In the genomic region with DNA sequence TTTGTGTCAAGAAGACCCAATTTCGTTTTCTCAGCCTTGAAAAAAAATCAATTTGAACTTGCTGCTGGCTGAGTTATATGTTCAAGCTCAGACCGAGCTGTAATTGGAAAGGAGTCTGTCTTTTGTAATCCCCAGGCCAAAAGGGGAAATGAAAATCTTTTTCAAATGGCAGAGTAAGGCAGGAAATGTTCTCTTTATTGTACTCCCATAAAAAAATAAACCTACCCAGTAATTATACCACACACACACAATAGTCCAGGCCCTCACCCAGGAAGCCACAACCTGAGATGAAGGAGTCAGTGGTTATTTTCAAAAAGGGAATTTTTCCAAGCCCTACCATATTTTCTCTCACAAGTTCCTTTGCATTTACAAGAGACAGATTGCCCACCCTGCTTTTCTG, we compare ENCODE assay signal across 19 cellular contexts. TPM values are rescaled to one million over a fixed set of nuclear protein-coding genes. Genes with fewer than 3 reads are reported as not detected.
DNase-seq lines count a peak whose midpoint lies in the region; ATAC-seq and TF ChIP-seq lines count a peak whose summit lies in the region.
"Had no signal": no experiment of that assay in that cellular context is flagged by ENCODE, and none has a peak within 500 bp of the region (broad histone marks: within the 10 kb centered on the region; RNA-seq: fewer than 3 reads in every experiment).

No MANE protein-coding gene starts in this region.

- no peak for ATAC-seq in right lobe of liver
- ATAC-seq: K562 had no signal

- H3K27ac Mint-ChIP-seq in nephron: peak overlapping the region; percentile 43 to 61 (median 49)
- H3K27ac Mint-ChIP-seq: activated CD4-positive, alpha-beta memory T cell treated with anti-CD3 and anti-CD28 coated beads, Interleukin-2, amount 10 ng/mL, durations not matched to agents 7 days and 5 days; immature natural killer cell had no signal

- H3K4me3 Mint-ChIP-seq in nephron: no peak overlapping the region
- H3K4me3 Mint-ChIP-seq: activated CD4-positive, alpha-beta memory T cell treated with anti-CD3 and anti-CD28 coated beads, Interleukin-2, amount 10 ng/mL, durations not matched to agents 7 days and 5 days; immature natural killer cell had no signal

- H3K4me3 ChIP-seq in GM23248: no peak overlapping the region
- no peak overlapping the region for H3K4me3 ChIP-seq in right lobe of liver
- H3K4me3 ChIP-seq: K562 had no signal

- peaks cover 6% of the 10 kb centered on the region for H3K9me3 Mint-ChIP-seq in nephron
- H3K9me3 Mint-ChIP-seq: activated CD4-positive, alpha-beta memory T cell treated with anti-CD3 and anti-CD28 coated beads, Interleukin-2, amount 10 ng/mL, durations not matched to agents 7 days and 5 days had no signal

- TF ChIP-seq CTCF in nephron (IDR thresholded peaks at IDR 0.05; ENCODE audit: unreplicated experiment in 3 of 3) (no peak), right lobe of liver (IDR thresholded peaks at IDR 0.05) (no peak)

- H3K9me2 ChIP-seq in GM23248 (ENCODE audit: insufficient read depth): no peaks in the 10 kb centered on the region

- no peak for TF ChIP-seq POLR2A in right lobe of liver (IDR thresholded peaks at IDR 0.05)

- H3K4me1 Mint-ChIP-seq in nephron: peaks cover 12% of the 10 kb centered on the region

- WGBS in GM23248 (ENCODE audit: low coverage in 1 of 2, low lambda C conversion rate in 2 of 2, missing lambda C conversion rate in 2 of 2), 2 experiments: 6 to 8% methylated on average over 2 of the region's 2 CpGs
- 33% methylated on average over 2 of the region's 2 CpGs for WGBS in right lobe of liver (ENCODE audit: insufficient coverage, low coverage, low lambda C conversion rate, missing lambda C conversion rate)

- no peaks in the 10 kb centered on the region for H4K20me1 ChIP-seq in GM23248 (ENCODE audit: insufficient read depth)

- H3K36me3 ChIP-seq in GM23248 (ENCODE audit: low read depth): no peaks in the 10 kb centered on the region
- no peaks in the 10 kb centered on the region for H3K36me3 ChIP-seq in right lobe of liver
- H3K36me3 ChIP-seq: brain microvascular endothelial cell had no signal

- H3K9ac ChIP-seq in GM23248: no peak overlapping the region

- H3K9me3 ChIP-seq in GM23248 (ENCODE audit: low read depth) (no peaks in the 10 kb centered on the region), right lobe of liver (peaks cover 0 to 2% (median 0%) of the 10 kb centered on the region in 4 donors)

- H3K27me3 ChIP-seq in GM23248 (replicated peaks; ENCODE audit: insufficient read depth) (0 out of 2 replicates have a peak, but pooled peaks cover 8% of the 10 kb centered on the region), right lobe of liver (no peaks in the 10 kb centered on the region)
- H3K27me3 ChIP-seq: brain microvascular endothelial cell had no signal

- H3K79me2 ChIP-seq in GM23248 (ENCODE audit: insufficient read depth): no peaks in the 10 kb centered on the region

- H3K4me1 ChIP-seq in GM23248 (ENCODE audit: insufficient read depth): peaks cover 14% of the 10 kb centered on the region
- H3K4me1 ChIP-seq in right lobe of liver: no peaks in the 10 kb centered on the region

- no peak overlapping the region for H3K27ac ChIP-seq in GM23248
- H3K27ac ChIP-seq in right lobe of liver: no peak overlapping the region
- H3K27ac ChIP-seq: brain microvascular endothelial cell, C4-2B had no signal

- H2AFZ ChIP-seq in GM23248: no peak overlapping the region

- DNase-seq in DMS153 treated with DMSO at 0.1 percent for 48 hours (lab: John Stamatoyannopoulos, UW; ENCODE audit: unreplicated experiment) (peak; percentile 68), M059J (ENCODE audit: low read depth) (peak; percentile 40), SKM-1 (lab: John Stamatoyannopoulos, UW; ENCODE audit: unreplicated experiment) (peak; percentile 12), dedifferentiated amniotic fluid mesenchymal stem cell (ENCODE audit: extremely low spot score) (no peak), midbrain (lab: John Stamatoyannopoulos, UW) (no peak), GM23248 (no peak), right lobe of liver (no peak)
- DNase-seq: activated CD4-positive, alpha-beta memory T cell treated with anti-CD3 and anti-CD28 coated beads, Interleukin-2, amount 10 ng/mL, durations not matched to agents 7 days and 5 days; activated gamma-delta T cell treated with Interleukin-2 at 50 U/mL for 16 hours; brain microvascular endothelial cell; effector memory CD4-positive, alpha-beta T cell; foreskin fibroblast; immature natural killer cell; NCI-H2171; RPMI8226; stimulated activated CD4-positive, alpha-beta T cell treated with anti-CD3 and anti-CD28 coated beads, Interleukin-2, amount 100 ng/mL, for 48 hours had no signal

- H3K4me2 ChIP-seq in GM23248 (ENCODE audit: unreplicated experiment): no peak overlapping the region

- in situ Hi-C loops in GM23248 (cut with MboI): no loop called here

- intact Hi-C loops in right lobe of liver (cut with DNase I): no loop called here

- H3K36me3 Mint-ChIP-seq in nephron (ENCODE audit: low read depth): peaks cover 7% of the 10 kb centered on the region
- H3K36me3 Mint-ChIP-seq: immature natural killer cell had no signal

- H3F3A ChIP-seq in GM23248 (ENCODE audit: insufficient read depth): peaks cover 10% of the 10 kb centered on the region; the same call in 1 of the 2 replicates

- peaks cover 10% of the 10 kb centered on the region for H3K27me3 Mint-ChIP-seq in nephron (ENCODE audit: low read depth)
- H3K27me3 Mint-ChIP-seq: activated CD4-positive, alpha-beta memory T cell treated with anti-CD3 and anti-CD28 coated beads, Interleukin-2, amount 10 ng/mL, durations not matched to agents 7 days and 5 days had no signal

RNA-seq across cellular contexts. Expression of gene CLIC5, which starts 45.3 kb away (rescaled TPM):
- not detected in 2 replicates for total RNA-seq in M059J (2014; rRNA removed; shearing (Covaris generic))
- not detected in 2 replicates for total RNA-seq in GM23248 (2014; rRNA removed; shearing (Covaris generic))
- not detected in 2 replicates for polyA plus RNA-seq in GM23248 (2016; fragmentation: Nextera tagmentation; extraction: Ambion mirVana)
- under 1 TPM; 0.18 to 0.42 (median 0.29) TPM for total RNA-seq in right lobe of liver
- polyA plus RNA-seq: K562 had no signal

Comparison
In these comparisons a context has a peak if more than half of its experiments do, and no peak if none do; other contexts are left out.
1. DNase-seq: peak in DMS153 treated with DMSO at 0.1 percent for 48 hours (single experiment), M059J (single experiment) and SKM-1 (single experiment); none in dedifferentiated amniotic fluid mesenchymal stem cell (single experiment), midbrain (single experiment), GM23248 (single experiment) and right lobe of liver (0 of 3).